11 cellular contexts compared by ENCODE assay signal in the genomic region with DNA sequence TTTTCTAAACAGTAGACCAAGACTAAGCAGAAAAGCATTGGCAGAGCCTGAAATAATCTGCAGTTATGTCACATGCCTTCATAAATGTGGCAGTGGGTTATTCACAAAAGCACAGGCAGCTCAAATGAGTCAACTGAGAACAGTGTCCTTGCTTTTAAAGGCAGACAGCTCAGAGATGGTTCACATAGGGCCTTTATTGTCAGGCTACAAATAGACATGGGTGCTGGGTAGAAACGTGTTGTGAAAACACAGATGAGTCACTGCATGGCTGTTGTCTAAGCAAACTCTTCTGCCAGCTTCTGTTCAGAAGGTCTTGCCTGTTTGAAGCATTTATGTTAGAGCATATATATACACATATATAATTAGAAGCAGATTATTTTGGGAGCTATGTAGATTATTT.
DNase-seq lines count a peak whose midpoint lies in the region; ATAC-seq and TF ChIP-seq lines count a peak whose summit lies in the region.
"Had no signal": no experiment of that assay in that cellular context is flagged by ENCODE, and none has a peak within 500 bp of the region (broad histone marks: within the 10 kb centered on the region; RNA-seq: fewer than 3 reads in every experiment).

No MANE protein-coding gene starts in this region.

- H3K36me3 ChIP-seq in heart right ventricle, result no peaks in the 10 kb centered on the region
- H3K36me3 ChIP-seq: esophagus muscularis mucosa had no signal

- H3K9me3 ChIP-seq in heart right ventricle, result no peaks in the 10 kb centered on the region
- H3K9me3 ChIP-seq: esophagus muscularis mucosa had no signal

- H3K4me1 ChIP-seq in heart right ventricle, result peaks cover 0 to 17% (median 0%) of the 10 kb centered on the region in 9 donors
- H3K4me1 ChIP-seq: esophagus muscularis mucosa had no signal

- DNase-seq in SK-MEL-5 (ENCODE audit: low read depth, low spot score), result peak; percentile 91
- peak in 1 of 2 donors; percentile 13 for DNase-seq in heart right ventricle
- DNase-seq in renal cortical epithelial cell (ENCODE audit: low read depth), result peak; percentile 93
- no peak for DNase-seq in HK-2 (ENCODE audit: unreplicated experiment)
- DNase-seq in SIG-M5 (lab: John Stamatoyannopoulos, UW), result no peak
- DNase-seq: NCI-H187, T-helper 17 cell had no signal

- peak overlapping the region in 8 of 10 donors; percentile 6 to 71 (median 38) for H3K27ac ChIP-seq in heart right ventricle
- H3K27ac ChIP-seq: esophagus muscularis mucosa had no signal

- ATAC-seq in GM18868 (IDR thresholded peaks at IDR 0.05; ENCODE audit: unreplicated experiment), result peak; percentile 82
- peak; percentile 67 to 98 (median 94) for ATAC-seq in heart right ventricle
- no peak for ATAC-seq in HG03460 (IDR thresholded peaks at IDR 0.05; ENCODE audit: unreplicated experiment)
- ATAC-seq in HG03095 (IDR thresholded peaks at IDR 0.05; ENCODE audit: unreplicated experiment), result no peak
- ATAC-seq: T-helper 17 cell had no signal

- 15 to 35% methylated on average over 1 of the region's 1 CpG for WGBS in heart right ventricle, 2 donors

- H3K27me3 ChIP-seq in heart right ventricle, result no peaks in the 10 kb centered on the region
- H3K27me3 ChIP-seq: esophagus muscularis mucosa had no signal

- intact Hi-C loops in heart right ventricle (cut with DNase I), result no loop called here

- no peak overlapping the region for H3K4me3 ChIP-seq in heart right ventricle
- H3K4me3 ChIP-seq: esophagus muscularis mucosa had no signal

- in situ Hi-C loops in SK-MEL-5 (cut with HindIII; ENCODE audit: low pct_unique_long_range_greater_than_20kb, low sequenced_read_pairs), result no loop called here

- no peak for TF ChIP-seq CTCF in heart right ventricle (IDR thresholded peaks at IDR 0.05)

Comparison
In these comparisons a context has a peak if more than half of its experiments do, and no peak if none do; other contexts are left out.
1. ATAC-seq: peak in GM18868 (single experiment) and heart right ventricle (8 of 8); none in HG03460 (single experiment) and HG03095 (single experiment).
2. DNase-seq: peak in SK-MEL-5 (single experiment) and renal cortical epithelial cell (single experiment); none in HK-2 (single experiment) and SIG-M5 (single experiment).